Comparison of ENCODE assay signal across 7 cellular contexts in genomic region chr4:89216422-89216821, GRCh38.
"Had no signal": no experiment of that assay in that cellular context is flagged by ENCODE, and none has a peak within 500 bp of the region (broad histone marks: within the 10 kb centered on the region; RNA-seq: fewer than 3 reads in every experiment).

No MANE protein-coding gene starts in this region.

- DNase-seq: GDM1, GF-D8 had no signal

- FAIRE-seq: G401.6, GM12891, GM12892, GM18507, GM19239 had no signal
